ENCODE assay signal across 27 cellular contexts in genomic region chrX:133258481-133258880, GRCh38. TPM values are rescaled to one million over a fixed set of nuclear protein-coding genes. Genes with fewer than 3 reads are reported as not detected.
DNase-seq lines count a peak whose midpoint lies in the region; TF ChIP-seq lines count a peak whose summit lies in the region.
"Had no signal": no experiment of that assay in that cellular context is flagged by ENCODE, and none has a peak within 500 bp of the region (broad histone marks: within the 10 kb centered on the region; RNA-seq: fewer than 3 reads in every experiment).

No MANE protein-coding gene starts in this region.

- H3K27ac ChIP-seq in stomach smooth muscle (ENCODE audit: low read length): peak overlapping the region; percentile 50
- H3K27ac ChIP-seq in neural progenitor cell: no peak overlapping the region
- H3K27ac ChIP-seq: psoas muscle, WERI-Rb-1 had no signal

- no peaks in the 10 kb centered on the region for H4K20me1 ChIP-seq in neural progenitor cell (ENCODE audit: low read depth)

- H3K4me1 ChIP-seq in stomach smooth muscle (ENCODE audit: control insufficient read depth, insufficient read depth, low read length) (peaks cover 3% of the 10 kb centered on the region), neural progenitor cell (no peaks in the 10 kb centered on the region)
- H3K4me1 ChIP-seq: psoas muscle had no signal

- H3K27me3 ChIP-seq in stomach smooth muscle (ENCODE audit: control insufficient read depth in 1 of 2, insufficient read depth in 2 of 2, low read length in 2 of 2) (peaks cover 0 to 4% of the 10 kb centered on the region in 2 donors), neural progenitor cell (no peaks in the 10 kb centered on the region)

- no peak overlapping the region for H3K4me3 Mint-ChIP-seq in neural progenitor cell
- H3K4me3 Mint-ChIP-seq: B cell; nephron progenitor cell; stimulated activated naive CD8-positive, alpha-beta T cell treated with anti-CD3 and anti-CD28 coated beads, Interleukin-15, amount 100 ng/mL, for 72 hours; type B pancreatic cell had no signal

- TF ChIP-seq CTCF in neural progenitor cell (IDR thresholded peaks at IDR 0.05): no peak

- DNase-seq in H4 (ENCODE audit: low spot score) (peak; percentile 21), astrocyte of the hippocampus (ENCODE audit: low read depth, low spot score) (peak; percentile 56), glomerular visceral epithelial cell (ENCODE audit: extremely low spot score) (peak; percentile 0), posterior cingulate gyrus (no peak), neural progenitor cell (ENCODE audit: low spot score) (no peak)
- DNase-seq in stimulated activated CD4-positive, alpha-beta T cell treated with anti-CD3 and anti-CD28 coated beads, Interleukin-4, amount 100 ng/mL, for 4 hours: no peak
- DNase-seq: activated CD4-positive, alpha-beta T cell treated with anti-CD3 and anti-CD28 coated beads, Interleukin-2, amount 50 U/mL, for 4 hours; activated gamma-delta T cell; amniotic stem cell; central memory CD4-positive, alpha-beta T cell; glutamatergic neuron; MM.1S; NCI-H1694; NCI-H2227 treated with DMSO at 0.1 percent for 48 hours; nephron progenitor cell; psoas muscle; stimulated activated CD4-positive, alpha-beta T cell treated with anti-CD3 and anti-CD28 coated beads, Interleukin-4, amount 100 ng/mL, for 24 hours; stimulated activated naive CD8-positive, alpha-beta T cell treated with anti-CD3 and anti-CD28 coated beads, Interleukin-15, amount 100 ng/mL, for 72 hours; T-helper 2 cell; WERI-Rb-1 had no signal

- no peaks in the 10 kb centered on the region for H3K36me3 Mint-ChIP-seq in neural progenitor cell
- H3K36me3 Mint-ChIP-seq: IgD-negative memory B cell had no signal

- H3K9me3 ChIP-seq in stomach smooth muscle (ENCODE audit: control insufficient read depth in 2 of 2, low read length in 2 of 2) (no peaks in the 10 kb centered on the region), neural progenitor cell (ENCODE audit: low read depth) (peaks cover 7% of the 10 kb centered on the region)
- H3K9me3 ChIP-seq: psoas muscle had no signal

- H3K27ac Mint-ChIP-seq in neural progenitor cell: no peak overlapping the region
- H3K27ac Mint-ChIP-seq: B cell; IgD-negative memory B cell; nephron progenitor cell; stimulated activated naive CD8-positive, alpha-beta T cell treated with anti-CD3 and anti-CD28 coated beads, Interleukin-15, amount 100 ng/mL, for 72 hours; type B pancreatic cell had no signal

- no peak overlapping the region for H2AFZ ChIP-seq in neural progenitor cell (replicated peaks)

- no peaks in the 10 kb centered on the region for H3K79me2 ChIP-seq in neural progenitor cell (ENCODE audit: low read depth)

- intact Hi-C loops in posterior cingulate gyrus (cut with DNase I): no loop called here

- H3K27me3 Mint-ChIP-seq in neural progenitor cell (ENCODE audit: insufficient read depth, low read depth): peaks cover 6% of the 10 kb centered on the region
- H3K27me3 Mint-ChIP-seq: B cell; stimulated activated naive CD8-positive, alpha-beta T cell treated with anti-CD3 and anti-CD28 coated beads, Interleukin-15, amount 100 ng/mL, for 72 hours; type B pancreatic cell had no signal

- H3K4me3 ChIP-seq in stomach smooth muscle (ENCODE audit: low read length in 2 of 2) (no peak overlapping the region), neural progenitor cell (no peak overlapping the region)
- H3K4me3 ChIP-seq: psoas muscle had no signal

- peaks cover 6% of the 10 kb centered on the region for H3K9me3 Mint-ChIP-seq in neural progenitor cell
- H3K9me3 Mint-ChIP-seq: stimulated activated naive CD8-positive, alpha-beta T cell treated with anti-CD3 and anti-CD28 coated beads, Interleukin-15, amount 100 ng/mL, for 72 hours had no signal

- H3K36me3 ChIP-seq in stomach smooth muscle (ENCODE audit: control insufficient read depth in 2 of 2, insufficient read depth in 2 of 2, low read length in 2 of 2) (no peaks in the 10 kb centered on the region), neural progenitor cell (no peaks in the 10 kb centered on the region)
- H3K36me3 ChIP-seq: WERI-Rb-1 had no signal

- H3K4me1 Mint-ChIP-seq in neural progenitor cell: peaks cover 20% of the 10 kb centered on the region
- H3K4me1 Mint-ChIP-seq: B cell; nephron progenitor cell; stimulated activated naive CD8-positive, alpha-beta T cell treated with anti-CD3 and anti-CD28 coated beads, Interleukin-15, amount 100 ng/mL, for 72 hours had no signal

- H3K4me2 ChIP-seq in neural progenitor cell: no peak overlapping the region

- H3F3A ChIP-seq in neural progenitor cell (ENCODE audit: low read depth): no peaks in the 10 kb centered on the region

- H3K9ac ChIP-seq in stomach smooth muscle (ENCODE audit: low read length in 2 of 2) (no peak overlapping the region), neural progenitor cell (no peak overlapping the region)

RNA-seq across cellular contexts. Expression of gene TFDP3, which starts 40.3 kb away (rescaled TPM):
- not detected in 2 replicates for total RNA-seq in H4 (2014; rRNA removed; shearing (Covaris generic))
- not detected in 2 replicates for total RNA-seq in neural progenitor cell (ENCODE audit: low replicate concordance)
- total RNA-seq: B cell, epithelial cell of proximal tubule, left lobe of liver, psoas muscle, SK-MEL-5 had no signal

Comparison
In these comparisons a context has a peak if more than half of its experiments do, and no peak if none do; other contexts are left out.
1. DNase-seq: peak in H4 (single experiment), astrocyte of the hippocampus (single experiment) and glomerular visceral epithelial cell (single experiment); none in posterior cingulate gyrus (0 of 10), stimulated activated CD4-positive, alpha-beta T cell treated with anti-CD3 and anti-CD28 coated beads, Interleukin-4, amount 100 ng/mL, for 4 hours (0 of 2) and neural progenitor cell (single experiment).